ENCODE assay signal across 19 cellular contexts in the genomic region with DNA sequence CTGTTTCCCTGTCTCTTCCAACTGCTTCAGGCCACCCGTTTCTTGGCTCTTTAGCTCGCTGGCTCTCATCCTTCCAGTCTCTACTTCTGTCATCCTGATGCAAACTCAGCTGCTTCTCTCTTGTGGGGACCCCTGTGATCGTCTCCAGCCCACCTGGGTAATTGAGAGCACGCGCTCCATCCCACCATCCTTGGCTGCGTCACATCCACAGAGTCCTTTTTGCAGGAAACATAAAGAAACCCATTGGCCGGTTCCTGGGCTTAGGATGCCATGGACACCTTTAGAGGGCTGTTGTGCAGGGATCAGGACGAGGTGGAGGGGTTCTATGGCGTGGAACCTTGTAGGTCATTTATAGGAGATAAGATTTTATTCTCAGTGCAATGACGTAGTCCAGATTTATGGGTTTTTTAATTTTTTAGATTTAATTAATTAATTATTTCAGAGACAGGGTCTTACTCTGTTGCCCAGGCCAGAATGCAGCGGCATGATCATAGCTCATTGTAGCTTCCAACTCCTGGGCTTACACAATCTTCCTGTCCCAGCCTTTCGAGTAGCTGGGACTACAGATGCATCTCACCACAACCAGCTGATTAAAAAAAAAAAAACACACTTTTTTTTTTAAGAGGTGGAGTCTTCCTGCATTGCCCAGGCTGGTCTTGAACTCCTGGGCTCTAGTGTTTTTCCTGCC.
"Had no signal": no experiment of that assay in that cellular context is flagged by ENCODE, and none has a peak within 500 bp of the region (broad histone marks: within the 10 kb centered on the region; RNA-seq: fewer than 3 reads in every experiment).

No MANE protein-coding gene starts in this region.

- H3K4me1 ChIP-seq: heart left ventricle, sigmoid colon, stomach, tibial nerve had no signal

- H3K4me3 ChIP-seq: heart left ventricle, sigmoid colon, smooth muscle cell, stomach, suprapubic skin, tibial nerve had no signal

- FAIRE-seq: islet of Langerhans had no signal

- H3K27ac ChIP-seq: epithelial cell of prostate, heart left ventricle, sigmoid colon, stomach, suprapubic skin, tibial nerve had no signal

- H3K4me2 ChIP-seq: smooth muscle cell had no signal

- H3K9me3 ChIP-seq: sigmoid colon, stomach, suprapubic skin had no signal

- DNase-seq: activated B cell treated with CpG ODN at 0.5 μM for 24 hours; activated CD4-positive, alpha-beta memory T cell treated with anti-CD3 and anti-CD28 coated beads for 36 hours; activated CD4-positive, alpha-beta T cell treated with anti-CD3 and anti-CD28 coated beads for 4 hours; activated naive CD4-positive, alpha-beta T cell treated with Interleukin-2 at 50 U/mL for 16 hours; activated T-cell treated with anti-CD3 and anti-CD28 coated beads, Interleukin-2, amount 50 U/mL, for 48 hours; amygdala; cerebellar nuclear complex; cortex of kidney; heart left ventricle; sigmoid colon; stimulated activated CD4-positive, alpha-beta T cell treated with anti-CD3 and anti-CD28 coated beads, Interleukin-15, amount 100 ng/mL, for 24 hours; stomach; T1000 had no signal

- ATAC-seq: heart left ventricle; stimulated activated memory B cell treated with anti-CD40 and anti-IgM and Interleukin-4, amounts not matched to agents 10 μg/mL and 1 μg/mL and 100 μg/mL, for 72 hours had no signal

- H3K36me3 ChIP-seq: heart left ventricle, sigmoid colon, stomach, suprapubic skin, tibial nerve had no signal
